Comparison of ENCODE assay signal across 1 cellular context in genomic region chrX:19746919-19747671, GRCh38.
TF ChIP-seq lines count a peak whose summit lies in the region.

No MANE protein-coding gene starts in this region.

TF ChIP-seq in HEK293T, 16 proteins besides CTCF, POLR2A, EP300 and RAD21 (continued from another document):
- TF ChIP-seq LEF1 (IDR thresholded peaks at IDR 0.05; ENCODE audit: borderline replicate concordance) (no peak), ARNT (IDR thresholded peaks at IDR 0.05) (no peak)
